In genomic region chr2:84958135-84959044, GRCh38 we compare ENCODE assay signal across 8 cellular contexts. TPM values are rescaled to one million over a fixed set of nuclear protein-coding genes. Genes with fewer than 3 reads are reported as not detected.
DNase-seq lines count a peak whose midpoint lies in the region; ATAC-seq and TF ChIP-seq lines count a peak whose summit lies in the region.

No MANE protein-coding gene starts in this region.

- no peak for ATAC-seq in HG02759 (IDR thresholded peaks at IDR 0.05; ENCODE audit: unreplicated experiment)

- H3K4me3 Mint-ChIP-seq in T-helper 2 cell treated with Interferon-gamma antibody and Interleukin-4, amounts not matched to agents 5 μg/mL and 100 μg/mL, for 36 hours = no peak overlapping the region

- peaks cover 46% of the 10 kb centered on the region for H3K36me3 Mint-ChIP-seq in T-helper 2 cell treated with Interferon-gamma antibody and Interleukin-4, amounts not matched to agents 5 μg/mL and 100 μg/mL, for 36 hours (ENCODE audit: low read depth)

- 17% methylated on average over 10 of the region's 10 CpGs for WGBS in HUES64
- WGBS in stomach, 5 donors = 32 to 40% (median 34%) methylated on average over 10 of the region's 10 CpGs

- no peak for TF ChIP-seq POLR2A in stomach (IDR thresholded peaks at IDR 0.05)

- no peaks in the 10 kb centered on the region for H3K9me3 ChIP-seq in HUES64 (ENCODE audit: insufficient read depth, low read depth, low read length)
- no peaks in the 10 kb centered on the region for H3K9me3 ChIP-seq in iPS-15b (ENCODE audit: control insufficient read depth, insufficient read depth, low read length)
- no peaks in the 10 kb centered on the region for H3K9me3 ChIP-seq in stomach

- H3K9ac ChIP-seq in HUES64 (ENCODE audit: low read depth, low read length) (peak overlapping the region; percentile 93), iPS-15b (ENCODE audit: low read depth, low read length) (peak overlapping the region; percentile 61)

- no peak for TF ChIP-seq CTCF in VCaP (conservative IDR thresholded peaks at IDR 0.05)
- TF ChIP-seq CTCF in stomach (IDR thresholded peaks at IDR 0.05) = no peak

- H3K27me3 Mint-ChIP-seq in T-helper 2 cell treated with Interferon-gamma antibody and Interleukin-4, amounts not matched to agents 5 μg/mL and 100 μg/mL, for 36 hours (ENCODE audit: low read depth) = no peaks in the 10 kb centered on the region

- H3K27ac Mint-ChIP-seq in T-helper 2 cell treated with Interferon-gamma antibody and Interleukin-4, amounts not matched to agents 5 μg/mL and 100 μg/mL, for 36 hours = no peak overlapping the region

- peaks cover 45% of the 10 kb centered on the region for H3K4me1 ChIP-seq in HUES64 (ENCODE audit: insufficient read depth, low read length)
- peaks cover 18% of the 10 kb centered on the region for H3K4me1 ChIP-seq in iPS-15b (ENCODE audit: control insufficient read depth, insufficient read depth, low read length)
- H3K4me1 ChIP-seq in stomach = peaks cover 14 to 38% (median 29%) of the 10 kb centered on the region in 4 donors

- TF ChIP-seq EP300 in stomach (IDR thresholded peaks at IDR 0.05) = no peak

- H3K4me3 ChIP-seq in HUES64 (ENCODE audit: low read length) (peak overlapping the region; percentile 11), iPS-15b (ENCODE audit: low read depth, low read length) (peak overlapping the region; percentile 28), stomach (no peak overlapping the region)

- peaks cover 12% of the 10 kb centered on the region for H3K4me1 Mint-ChIP-seq in T-helper 2 cell treated with Interferon-gamma antibody and Interleukin-4, amounts not matched to agents 5 μg/mL and 100 μg/mL, for 36 hours (ENCODE audit: low read depth)

- DNase-seq in COR-L47 (lab: John Stamatoyannopoulos, UW) (peak; percentile 86), stomach (peak; percentile 62), NCI-H187 treated with DMSO at 0.1 percent for 48 hours (lab: John Stamatoyannopoulos, UW) (no peak)
- no peak for DNase-seq in T-helper 2 cell treated with Interferon-gamma antibody and Interleukin-4, amounts not matched to agents 5 μg/mL and 100 μg/mL, for 36 hours (ENCODE audit: low spot score)

- intact Hi-C loops in stomach (cut with DNase I; ENCODE audit: low total_unique reads) = no loop called here

- H3K36me3 ChIP-seq in HUES64 (ENCODE audit: insufficient read depth, low read length) = peaks cover 18% of the 10 kb centered on the region; the same call in 1 of the 2 replicates
- no peaks in the 10 kb centered on the region for H3K36me3 ChIP-seq in iPS-15b (ENCODE audit: control insufficient read depth, insufficient read depth, low read length)
- no peaks in the 10 kb centered on the region for H3K36me3 ChIP-seq in stomach

- no peaks in the 10 kb centered on the region for H3K9me3 Mint-ChIP-seq in T-helper 2 cell treated with Interferon-gamma antibody and Interleukin-4, amounts not matched to agents 5 μg/mL and 100 μg/mL, for 36 hours

- H3K27ac ChIP-seq in HUES64 (ENCODE audit: low read depth, low read length) (peak overlapping the region; percentile 100), VCaP (peak overlapping the region; percentile 87), stomach (peak overlapping the region in 4 of 5 donors; percentile 55 to 70 (median 64))

- no peaks in the 10 kb centered on the region for H3K27me3 ChIP-seq in HUES64 (ENCODE audit: insufficient read depth, low read length)
- H3K27me3 ChIP-seq in iPS-15b (ENCODE audit: control insufficient read depth, insufficient read depth, low read length) = no peaks in the 10 kb centered on the region
- H3K27me3 ChIP-seq in stomach = no peaks in the 10 kb centered on the region

RNA-seq across cellular contexts. Expression of gene KCMF1, which starts 12.6 kb away (rescaled TPM):
- 84.6 TPM for polyA plus RNA-seq in HUES64 (2013, experiment 1 of 2)
- 84.9 TPM for polyA plus RNA-seq in HUES64 (2013, experiment 2 of 2)
- total RNA-seq in stomach = 10 to 100 TPM in 4 of 5 donors, 1 to 10 TPM in 1; 2.3 to 88.4 (median 47.5) TPM
- 10 to 100 TPM; 19.0 to 45.8 (median 31.2) TPM for polyA plus RNA-seq in stomach

RNA-seq across cellular contexts. Expression of gene TMSB10, which starts 52.9 kb away (rescaled TPM):
- polyA plus RNA-seq in HUES64 (2013, experiment 1 of 2) = 1,298 TPM
- polyA plus RNA-seq in HUES64 (2013, experiment 2 of 2) = 1,577 TPM
- 1,000 to 10,000 TPM in 3 of 5 donors, 100 to 1,000 TPM in 2; 504 to 5,821 (median 1,954) TPM for total RNA-seq in stomach
- polyA plus RNA-seq in stomach = 1,000 to 10,000 TPM; 1,773 to 3,520 (median 2,373) TPM

Comparison
In these comparisons a context has a peak if more than half of its experiments do, and no peak if none do; other contexts are left out.
1. DNase-seq: peak in COR-L47 (single experiment) and stomach (single experiment); none in T-helper 2 cell treated with Interferon-gamma antibody and Interleukin-4, amounts not matched to agents 5 μg/mL and 100 μg/mL, for 36 hours (single experiment) and NCI-H187 treated with DMSO at 0.1 percent for 48 hours (single experiment).
2. H3K4me3 ChIP-seq: peak in HUES64 (single experiment) and iPS-15b (single experiment); none in stomach (0 of 4).
3. Peak in every context shown above with its lines, with median percentiles within 50 percentile points of each other: H3K27ac ChIP-seq.